Comparison of ENCODE assay signal across 1 cellular context in the genomic region with DNA sequence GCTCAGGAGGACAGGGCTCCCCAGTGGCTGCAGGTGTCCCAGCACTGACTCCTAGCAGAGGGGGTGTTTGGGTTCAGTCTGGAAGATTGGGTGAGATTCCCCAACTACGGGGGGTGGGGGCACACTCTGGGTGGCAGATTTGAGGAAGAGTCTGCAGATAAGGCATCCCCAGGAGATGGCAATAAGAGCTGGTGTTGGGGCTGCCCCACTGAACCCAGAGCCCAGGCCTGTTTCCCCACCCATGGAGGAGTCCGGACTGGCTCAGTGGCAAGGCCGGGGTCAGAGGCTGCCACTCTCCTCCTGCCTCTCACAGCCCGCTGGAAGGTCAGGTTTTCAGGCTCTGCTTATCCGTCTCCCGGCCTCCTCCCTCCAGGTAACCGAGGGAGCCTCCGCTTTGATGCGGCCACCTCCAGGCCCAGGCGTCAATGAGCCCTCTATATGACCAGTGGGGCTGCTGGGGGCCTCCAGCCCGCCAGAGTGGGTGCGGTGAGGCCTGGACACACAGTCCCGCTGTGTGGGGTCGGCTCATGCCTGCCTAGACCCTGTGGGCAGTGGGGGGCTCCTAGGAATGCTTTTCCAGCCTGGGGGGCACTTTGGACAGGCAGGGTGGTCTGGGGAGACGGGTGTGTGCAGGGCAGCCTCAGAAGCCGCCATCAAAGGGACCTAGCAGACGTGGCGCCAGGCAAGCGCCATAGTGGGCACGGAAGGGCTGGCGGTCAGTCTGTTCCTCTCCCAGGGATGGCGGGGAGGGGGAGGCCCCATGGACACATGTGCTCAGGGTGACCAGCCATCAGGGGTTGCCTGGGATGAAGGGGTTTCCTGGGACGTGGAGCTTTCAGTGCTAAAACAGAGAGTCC.
TF ChIP-seq lines count a peak whose summit lies in the region.

No MANE protein-coding gene starts in this region.

TF ChIP-seq in IMR-90, 13 proteins besides CTCF, POLR2A, EP300 and RAD21:
- TF ChIP-seq MXI1 (IDR thresholded peaks at IDR 0.05; ENCODE audit: borderline replicate concordance, low read depth, low read length) (no peak), CHD1 (IDR thresholded peaks at IDR 0.05; ENCODE audit: low read depth, low read length) (no peak), RCOR1 (IDR thresholded peaks at IDR 0.05; ENCODE audit: insufficient replicate concordance, low read length) (no peak)
